In the genomic region with DNA sequence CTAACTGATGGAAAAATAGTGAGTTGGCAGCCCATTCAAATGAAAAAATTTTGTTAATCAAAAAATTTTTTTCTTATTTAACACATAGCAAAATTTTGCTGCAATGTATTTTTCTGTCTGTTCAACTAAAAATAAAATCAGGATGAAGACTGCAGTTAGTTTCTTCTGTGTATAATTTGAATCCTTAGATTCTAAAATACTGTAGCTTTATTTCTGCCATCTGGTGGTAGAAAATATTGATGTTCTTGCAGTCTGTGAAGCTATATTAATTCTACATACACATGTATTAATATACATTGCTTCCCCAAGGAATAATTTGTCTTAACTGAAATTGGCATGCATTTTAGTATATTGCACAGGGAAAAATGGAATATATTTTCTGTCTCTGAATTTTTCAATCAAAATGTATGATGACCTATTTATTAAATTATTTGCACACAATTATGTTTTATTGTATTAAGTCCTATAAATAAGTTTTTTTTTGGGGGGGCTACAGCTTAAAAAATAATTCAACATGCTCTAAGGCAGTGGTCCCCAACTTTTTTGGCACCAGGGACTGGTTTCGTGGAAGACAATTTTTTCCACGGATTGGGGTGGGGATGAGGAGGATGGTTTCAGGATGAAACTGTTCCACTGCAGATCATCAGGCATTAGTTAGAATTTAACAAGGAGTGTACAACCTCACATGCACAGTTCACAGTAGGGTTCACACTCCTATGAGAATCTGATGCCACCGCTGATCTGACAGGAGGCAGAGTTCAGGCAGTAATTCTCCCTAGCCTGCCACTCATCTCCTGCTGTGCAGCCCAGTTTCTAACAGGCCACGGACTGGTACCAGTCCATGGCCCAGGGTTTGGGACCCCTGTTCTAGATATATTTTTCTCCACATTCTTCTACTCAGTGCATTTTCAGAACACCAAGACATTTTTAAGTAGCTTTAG, we compare ENCODE assay signal across 9 cellular contexts.
DNase-seq lines count a peak whose midpoint lies in the region; ATAC-seq, FAIRE-seq and TF ChIP-seq lines count a peak whose summit lies in the region.
"Had no signal": no experiment of that assay in that cellular context is flagged by ENCODE, and none has a peak within 500 bp of the region (broad histone marks: within the 10 kb centered on the region; RNA-seq: fewer than 3 reads in every experiment).

No MANE protein-coding gene starts in this region.

- H3K4me1 ChIP-seq in right atrium auricular region = no peaks in the 10 kb centered on the region
- no peaks in the 10 kb centered on the region for H3K4me1 ChIP-seq in thyroid gland

- intact Hi-C loops in left cardiac atrium (cut with DNase I) = loop anchor here (5.0 to 10.0 kb wide), 4 partner anchors 255 to 338 kb away; no protein-coding TSS in a partner anchor
- intact Hi-C loops in thyroid gland (cut with DNase I) = loop anchor here (10.0 kb wide), 2 partner anchors 258 to 328 kb away; partner anchors contain the start of gene GNAI1

- no peak overlapping the region for H3K4me3 Mint-ChIP-seq in activated T-cell treated with anti-CD3 and anti-CD28 coated beads, Interleukin-2, amount 50 U/mL, for 24 hours

- ATAC-seq in left cardiac atrium = no peak

- H3K9me3 Mint-ChIP-seq in activated T-cell treated with anti-CD3 and anti-CD28 coated beads, Interleukin-2, amount 50 U/mL, for 24 hours = no peaks in the 10 kb centered on the region

- no peak for TF ChIP-seq POLR2A in thyroid gland (IDR thresholded peaks at IDR 0.05)

- H3K4me3 ChIP-seq in right atrium auricular region = no peak overlapping the region
- no peak overlapping the region for H3K4me3 ChIP-seq in fibroblast of villous mesenchyme (ENCODE audit: low read depth, low read length)
- no peak overlapping the region for H3K4me3 ChIP-seq in thyroid gland (replicated peaks in 1 of 3)
- H3K4me3 ChIP-seq: skin epidermis had no signal

- H3K9me3 ChIP-seq in right atrium auricular region (no peaks in the 10 kb centered on the region), thyroid gland (no peaks in the 10 kb centered on the region)

- H3K4me1 Mint-ChIP-seq in activated T-cell treated with anti-CD3 and anti-CD28 coated beads, Interleukin-2, amount 50 U/mL, for 24 hours (ENCODE audit: low read depth) = no peaks in the 10 kb centered on the region

- no peak overlapping the region for H3K27ac Mint-ChIP-seq in activated T-cell treated with anti-CD3 and anti-CD28 coated beads, Interleukin-2, amount 50 U/mL, for 24 hours

- peaks cover 0 to 4% of the 10 kb centered on the region in 2 donors for H3K27me3 ChIP-seq in right atrium auricular region
- H3K27me3 ChIP-seq in thyroid gland = no peaks in the 10 kb centered on the region

- H3K36me3 ChIP-seq in right atrium auricular region (no peaks in the 10 kb centered on the region), thyroid gland (no peaks in the 10 kb centered on the region)

- TF ChIP-seq CTCF in right atrium auricular region (IDR thresholded peaks at IDR 0.05) (peak; percentile 18 to 70), fibroblast of villous mesenchyme (IDR thresholded peaks at IDR 0.05; ENCODE audit: insufficient read depth, low read depth, low read length) (peak; percentile 54), thyroid gland (IDR thresholded peaks at IDR 0.05) (peak; percentile 29 to 75 (median 52))

- H3K36me3 Mint-ChIP-seq in activated T-cell treated with anti-CD3 and anti-CD28 coated beads, Interleukin-2, amount 50 U/mL, for 24 hours (ENCODE audit: low read depth) = no peaks in the 10 kb centered on the region

- H3K27ac ChIP-seq in right atrium auricular region (no peak overlapping the region), thyroid gland (no peak overlapping the region)
- H3K27ac ChIP-seq: skin epidermis had no signal

- DNase-seq in right atrium auricular region (ENCODE audit: low spot score) (no peak), left cardiac atrium (no peak), RCC 7860 (ENCODE audit: low spot score) (peak; percentile 38), fibroblast of villous mesenchyme (ENCODE audit: low read depth) (peak; percentile 69), thyroid gland (no peak)
- DNase-seq in stimulated activated CD4-positive, alpha-beta T cell treated with anti-CD3 and anti-CD28 coated beads, Interleukin-4, amount 100 ng/mL, for 1 hour = no peak
- no peak for DNase-seq in activated T-cell treated with anti-CD3 and anti-CD28 coated beads, Interleukin-2, amount 50 U/mL, for 24 hours
- no peak for DNase-seq in activated effector memory CD4-positive, alpha-beta T cell treated with Interleukin-2 at 50 U/mL for 16 hours

- WGBS in thyroid gland, 2 donors = 82 to 90% methylated on average over 4 of the region's 4 CpGs

- peak; percentile 83 for FAIRE-seq in RCC 7860 (lab: Jason Lieb, UNC)

- no peaks in the 10 kb centered on the region for H3K27me3 Mint-ChIP-seq in activated T-cell treated with anti-CD3 and anti-CD28 coated beads, Interleukin-2, amount 50 U/mL, for 24 hours

Comparison
In these comparisons a context has a peak if more than half of its experiments do, and no peak if none do; other contexts are left out.
1. DNase-seq: peak in RCC 7860 (single experiment) and fibroblast of villous mesenchyme (single experiment); none in right atrium auricular region (single experiment), left cardiac atrium (single experiment), thyroid gland (0 of 2), stimulated activated CD4-positive, alpha-beta T cell treated with anti-CD3 and anti-CD28 coated beads, Interleukin-4, amount 100 ng/mL, for 1 hour (single experiment), activated T-cell treated with anti-CD3 and anti-CD28 coated beads, Interleukin-2, amount 50 U/mL, for 24 hours (single experiment) and activated effector memory CD4-positive, alpha-beta T cell treated with Interleukin-2 at 50 U/mL for 16 hours (single experiment).
2. Peak in every context shown above with its lines, with median percentiles within 50 percentile points of each other: CTCF ChIP-seq.